Comparison of ENCODE assay signal across 10 cellular contexts in the genomic region with DNA sequence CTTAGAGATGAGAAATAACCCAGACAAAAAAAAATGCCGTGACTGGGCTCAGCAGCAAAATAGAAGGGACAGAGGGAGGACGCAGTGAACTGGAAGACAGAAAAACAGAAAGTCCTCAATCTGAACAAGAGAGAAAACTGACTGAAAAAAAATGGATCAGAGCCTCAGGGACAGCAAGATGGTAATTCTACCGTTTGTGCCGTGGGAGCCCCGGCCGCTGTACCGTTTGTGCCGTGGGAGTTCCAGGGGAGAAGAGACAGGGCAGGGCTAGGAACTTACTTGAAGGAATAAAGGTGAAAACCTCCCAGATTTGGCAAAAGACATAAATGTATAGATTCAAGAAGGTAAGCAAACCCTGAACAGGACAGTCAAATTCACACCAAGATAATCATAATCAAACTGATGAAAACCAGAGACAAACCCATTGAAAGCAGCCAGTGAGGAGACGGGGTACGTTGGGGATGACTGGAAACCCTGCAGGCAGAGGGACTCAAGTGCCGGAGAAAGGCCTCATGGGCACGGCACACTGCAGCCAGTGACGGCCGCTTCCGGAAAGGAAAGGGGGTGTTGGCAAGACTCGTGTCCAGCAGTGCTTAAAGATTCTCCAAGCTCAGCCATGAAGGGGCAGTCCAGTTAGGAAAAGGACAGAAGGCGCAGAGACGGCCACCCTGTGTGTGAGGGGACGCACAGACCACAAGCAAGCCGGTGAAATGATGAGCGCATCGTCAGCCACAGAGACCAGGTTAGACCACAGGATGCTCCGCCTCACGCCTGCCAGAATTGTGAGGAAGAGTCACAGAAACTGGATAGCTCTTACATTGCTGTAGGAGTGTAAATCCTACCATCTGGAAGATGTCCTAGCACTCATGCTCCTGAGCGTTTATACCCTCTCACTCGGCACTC.
DNase-seq lines count a peak whose midpoint lies in the region; ATAC-seq lines count a peak whose summit lies in the region.
"Had no signal": no experiment of that assay in that cellular context is flagged by ENCODE, and none has a peak within 500 bp of the region (broad histone marks: within the 10 kb centered on the region; RNA-seq: fewer than 3 reads in every experiment).

No MANE protein-coding gene starts in this region.

- H3K27ac Mint-ChIP-seq in stimulated activated memory B cell treated with anti-CD40 and anti-IgM and Interleukin-4, amounts not matched to agents 10 μg/mL and 1 μg/mL and 100 μg/mL, for 72 hours, result peak overlapping the region; percentile 68
- H3K27ac Mint-ChIP-seq: activated T-helper 2 cell treated with anti-CD3 and anti-CD28 coated beads, Interferon-gamma antibody, Interleukin-2, Interleukin-4, amounts not matched to agents 10 μg/mL and 5 μg/mL and 100 μg/mL, durations not matched to agents 14 hours and 24 hours and 36 hours had no signal

- H3K4me3 Mint-ChIP-seq in stimulated activated memory B cell treated with anti-CD40 and anti-IgM and Interleukin-4, amounts not matched to agents 10 μg/mL and 1 μg/mL and 100 μg/mL, for 72 hours, result peak overlapping the region; percentile 27

- DNase-seq in NOMO-1 (lab: John Stamatoyannopoulos, UW; ENCODE audit: unreplicated experiment in 2 of 2) (no peak), NCI-H1105 (lab: John Stamatoyannopoulos, UW) (no peak), NCI-H1694 treated with DMSO at 0.1 percent for 48 hours (lab: John Stamatoyannopoulos, UW) (no peak)
- DNase-seq: Caco-2, small intestine had no signal

- peaks cover 27% of the 10 kb centered on the region for H3K36me3 Mint-ChIP-seq in stimulated activated memory B cell treated with anti-CD40 and anti-IgM and Interleukin-4, amounts not matched to agents 10 μg/mL and 1 μg/mL and 100 μg/mL, for 72 hours

- no peaks in the 10 kb centered on the region for H3K27me3 Mint-ChIP-seq in stimulated activated memory B cell treated with anti-CD40 and anti-IgM and Interleukin-4, amounts not matched to agents 10 μg/mL and 1 μg/mL and 100 μg/mL, for 72 hours

- peaks cover 21% of the 10 kb centered on the region for H3K4me1 Mint-ChIP-seq in stimulated activated memory B cell treated with anti-CD40 and anti-IgM and Interleukin-4, amounts not matched to agents 10 μg/mL and 1 μg/mL and 100 μg/mL, for 72 hours

- no peaks in the 10 kb centered on the region for H3K9me3 Mint-ChIP-seq in stimulated activated memory B cell treated with anti-CD40 and anti-IgM and Interleukin-4, amounts not matched to agents 10 μg/mL and 1 μg/mL and 100 μg/mL, for 72 hours
- H3K9me3 Mint-ChIP-seq: activated T-helper 2 cell treated with anti-CD3 and anti-CD28 coated beads, Interferon-gamma antibody, Interleukin-2, Interleukin-4, amounts not matched to agents 10 μg/mL and 5 μg/mL and 100 μg/mL, durations not matched to agents 14 hours and 24 hours and 36 hours had no signal

- peak; percentile 39 for ATAC-seq in GM19043 (IDR thresholded peaks at IDR 0.05; ENCODE audit: low read depth, unreplicated experiment)
- ATAC-seq in HG02571 (IDR thresholded peaks at IDR 0.05; ENCODE audit: unreplicated experiment), result peak; percentile 50
- ATAC-seq in HG03378 (IDR thresholded peaks at IDR 0.05; ENCODE audit: unreplicated experiment), result peak; percentile 36
- ATAC-seq in stimulated activated memory B cell treated with anti-CD40 and anti-IgM and Interleukin-4, amounts not matched to agents 10 μg/mL and 1 μg/mL and 100 μg/mL, for 72 hours, result no peak
